ENCODE assay signal across 1 cellular context in genomic region chr16:2039286-2040030, GRCh38.
TF ChIP-seq lines count a peak whose summit lies in the region.

No MANE protein-coding gene starts in this region.

TF ChIP-seq in HepG2, 621 proteins besides CTCF, POLR2A, EP300 and RAD21 (continued from another document and continues in another):
- TF ChIP-seq NFKB2 (CRISPR knock-in tag; IDR thresholded peaks at IDR 0.05; ENCODE audit: borderline replicate concordance) (no peak; the same call in 1 of the 2 replicates), ZBTB2 (CRISPR knock-in tag; IDR thresholded peaks at IDR 0.05; ENCODE audit: low read depth) (no peak), GTF3A (CRISPR knock-in tag; conservative IDR thresholded peaks at IDR 0.05) (no peak), ZNF512B (CRISPR knock-in tag; IDR thresholded peaks at IDR 0.05; ENCODE audit: borderline replicate concordance) (0 out of 2 replicates have a peak, but pooled peaks have one; percentile 74), CREM (IDR thresholded peaks at IDR 0.05) (peak; percentile 67; the same call in 1 of the 2 replicates), CREM (CRISPR knock-in tag; IDR thresholded peaks at IDR 0.05) (no peak), GATAD1 (CRISPR knock-in tag; IDR thresholded peaks at IDR 0.05) (no peak), GPN1 (CRISPR knock-in tag; IDR thresholded peaks at IDR 0.05; ENCODE audit: borderline replicate concordance) (no peak), PHF5A (CRISPR knock-in tag; IDR thresholded peaks at IDR 0.05; ENCODE audit: low read depth, unreplicated experiment) (peak; percentile 87), ZNF660 (CRISPR knock-in tag; IDR thresholded peaks at IDR 0.05; ENCODE audit: borderline replicate concordance, low read depth) (no peak), ZNF446 (CRISPR knock-in tag; IDR thresholded peaks at IDR 0.05) (no peak), NFE2L2 (IDR thresholded peaks at IDR 0.05; ENCODE audit: low read length) (no peak), ZNF230 (CRISPR knock-in tag; IDR thresholded peaks at IDR 0.05) (peak; percentile 69; the same call in 1 of the 2 replicates), FOXK1 (CRISPR knock-in tag; IDR thresholded peaks at IDR 0.05; ENCODE audit: borderline replicate concordance, low read depth) (peak; percentile 56; the same call in 1 of the 2 replicates), DNMT1 (CRISPR knock-in tag; IDR thresholded peaks at IDR 0.05) (no peak), NR2F1 (CRISPR knock-in tag; IDR thresholded peaks at IDR 0.05) (peak; percentile 88 to 96), KLF12 (CRISPR knock-in tag; IDR thresholded peaks at IDR 0.05; ENCODE audit: borderline replicate concordance) (no peak), PCBP2 (optimal IDR thresholded peaks at IDR 0.05; ENCODE audit: low read depth, low read length, poor library complexity, severe bottlenecking) (no peak), SNAI1 (CRISPR knock-in tag; IDR thresholded peaks at IDR 0.05; ENCODE audit: borderline replicate concordance) (no peak), ZNF562 (CRISPR knock-in tag; IDR thresholded peaks at IDR 0.05; ENCODE audit: borderline replicate concordance) (no peak), PPARG (CRISPR knock-in tag; conservative IDR thresholded peaks at IDR 0.05) (peak; percentile 93), ZNF343 (CRISPR knock-in tag; IDR thresholded peaks at IDR 0.05) (peak; percentile 91), KLF13 (CRISPR knock-in tag; IDR thresholded peaks at IDR 0.05) (no peak), NBN (conservative IDR thresholded peaks at IDR 0.05) (no peak), ZNF12 (CRISPR knock-in tag; IDR thresholded peaks at IDR 0.05) (no peak), ZNF570 (CRISPR knock-in tag; IDR thresholded peaks at IDR 0.05; ENCODE audit: borderline replicate concordance) (no peak), ZBTB26 (CRISPR knock-in tag; IDR thresholded peaks at IDR 0.05; ENCODE audit: borderline replicate concordance) (no peak), ZNF674 (CRISPR knock-in tag; IDR thresholded peaks at IDR 0.05; ENCODE audit: low read depth) (no peak), GABPB1 (CRISPR knock-in tag; IDR thresholded peaks at IDR 0.05) (peak; percentile 55), ELF1 (CRISPR knock-in tag; IDR thresholded peaks at IDR 0.05) (no peak; the same call in 1 of the 2 replicates), ZNF670 (CRISPR knock-in tag; IDR thresholded peaks at IDR 0.05; ENCODE audit: borderline replicate concordance) (0 out of 2 replicates have a peak, but pooled peaks have one; percentile 85), ZFP36L2 (CRISPR knock-in tag; IDR thresholded peaks at IDR 0.05) (no peak), ZFAT (CRISPR knock-in tag; conservative IDR thresholded peaks at IDR 0.05) (no peak), ZKSCAN5 (CRISPR knock-in tag; IDR thresholded peaks at IDR 0.05) (no peak)
- TF ChIP-seq, protein P1, sequence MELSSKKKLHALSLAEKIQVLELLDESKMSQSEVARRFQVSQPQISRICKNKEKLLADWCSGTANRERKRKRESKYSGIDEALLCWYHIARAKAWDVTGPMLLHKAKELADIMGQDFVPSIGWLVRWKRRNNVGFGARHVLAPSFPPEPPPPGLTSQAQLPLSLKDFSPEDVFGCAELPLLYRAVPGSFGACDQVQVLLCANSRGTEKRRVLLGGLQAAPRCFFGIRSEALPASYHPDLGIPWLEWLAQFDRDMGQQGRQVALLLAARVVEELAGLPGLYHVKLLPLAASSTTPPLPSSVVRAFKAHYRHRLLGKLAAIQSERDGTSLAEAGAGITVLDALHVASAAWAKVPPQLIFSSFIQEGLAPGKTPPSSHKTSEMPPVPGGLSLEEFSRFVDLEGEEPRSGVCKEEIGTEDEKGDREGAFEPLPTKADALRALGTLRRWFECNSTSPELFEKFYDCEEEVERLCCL (CRISPR knock-in tag; IDR thresholded peaks at IDR 0.05; ENCODE audit: borderline replicate concordance), result peak; percentile 83; the same call in 1 of the 2 replicates
- TF ChIP-seq, protein P2, sequence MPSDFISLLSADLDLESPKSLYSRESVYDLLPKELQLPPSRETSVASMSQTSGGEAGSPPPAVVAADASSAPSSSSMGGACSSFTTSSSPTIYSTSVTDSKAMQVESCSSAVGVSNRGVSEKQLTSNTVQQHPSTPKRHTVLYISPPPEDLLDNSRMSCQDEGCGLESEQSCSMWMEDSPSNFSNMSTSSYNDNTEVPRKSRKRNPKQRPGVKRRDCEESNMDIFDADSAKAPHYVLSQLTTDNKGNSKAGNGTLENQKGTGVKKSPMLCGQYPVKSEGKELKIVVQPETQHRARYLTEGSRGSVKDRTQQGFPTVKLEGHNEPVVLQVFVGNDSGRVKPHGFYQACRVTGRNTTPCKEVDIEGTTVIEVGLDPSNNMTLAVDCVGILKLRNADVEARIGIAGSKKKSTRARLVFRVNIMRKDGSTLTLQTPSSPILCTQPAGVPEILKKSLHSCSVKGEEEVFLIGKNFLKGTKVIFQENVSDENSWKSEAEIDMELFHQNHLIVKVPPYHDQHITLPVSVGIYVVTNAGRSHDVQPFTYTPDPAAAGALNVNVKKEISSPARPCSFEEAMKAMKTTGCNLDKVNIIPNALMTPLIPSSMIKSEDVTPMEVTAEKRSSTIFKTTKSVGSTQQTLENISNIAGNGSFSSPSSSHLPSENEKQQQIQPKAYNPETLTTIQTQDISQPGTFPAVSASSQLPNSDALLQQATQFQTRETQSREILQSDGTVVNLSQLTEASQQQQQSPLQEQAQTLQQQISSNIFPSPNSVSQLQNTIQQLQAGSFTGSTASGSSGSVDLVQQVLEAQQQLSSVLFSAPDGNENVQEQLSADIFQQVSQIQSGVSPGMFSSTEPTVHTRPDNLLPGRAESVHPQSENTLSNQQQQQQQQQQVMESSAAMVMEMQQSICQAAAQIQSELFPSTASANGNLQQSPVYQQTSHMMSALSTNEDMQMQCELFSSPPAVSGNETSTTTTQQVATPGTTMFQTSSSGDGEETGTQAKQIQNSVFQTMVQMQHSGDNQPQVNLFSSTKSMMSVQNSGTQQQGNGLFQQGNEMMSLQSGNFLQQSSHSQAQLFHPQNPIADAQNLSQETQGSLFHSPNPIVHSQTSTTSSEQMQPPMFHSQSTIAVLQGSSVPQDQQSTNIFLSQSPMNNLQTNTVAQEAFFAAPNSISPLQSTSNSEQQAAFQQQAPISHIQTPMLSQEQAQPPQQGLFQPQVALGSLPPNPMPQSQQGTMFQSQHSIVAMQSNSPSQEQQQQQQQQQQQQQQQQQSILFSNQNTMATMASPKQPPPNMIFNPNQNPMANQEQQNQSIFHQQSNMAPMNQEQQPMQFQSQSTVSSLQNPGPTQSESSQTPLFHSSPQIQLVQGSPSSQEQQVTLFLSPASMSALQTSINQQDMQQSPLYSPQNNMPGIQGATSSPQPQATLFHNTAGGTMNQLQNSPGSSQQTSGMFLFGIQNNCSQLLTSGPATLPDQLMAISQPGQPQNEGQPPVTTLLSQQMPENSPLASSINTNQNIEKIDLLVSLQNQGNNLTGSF (CRISPR knock-in tag; IDR thresholded peaks at IDR 0.05), result peak; percentile 56; the same call in 1 of the 2 replicates
- TF ChIP-seq, protein P3, sequence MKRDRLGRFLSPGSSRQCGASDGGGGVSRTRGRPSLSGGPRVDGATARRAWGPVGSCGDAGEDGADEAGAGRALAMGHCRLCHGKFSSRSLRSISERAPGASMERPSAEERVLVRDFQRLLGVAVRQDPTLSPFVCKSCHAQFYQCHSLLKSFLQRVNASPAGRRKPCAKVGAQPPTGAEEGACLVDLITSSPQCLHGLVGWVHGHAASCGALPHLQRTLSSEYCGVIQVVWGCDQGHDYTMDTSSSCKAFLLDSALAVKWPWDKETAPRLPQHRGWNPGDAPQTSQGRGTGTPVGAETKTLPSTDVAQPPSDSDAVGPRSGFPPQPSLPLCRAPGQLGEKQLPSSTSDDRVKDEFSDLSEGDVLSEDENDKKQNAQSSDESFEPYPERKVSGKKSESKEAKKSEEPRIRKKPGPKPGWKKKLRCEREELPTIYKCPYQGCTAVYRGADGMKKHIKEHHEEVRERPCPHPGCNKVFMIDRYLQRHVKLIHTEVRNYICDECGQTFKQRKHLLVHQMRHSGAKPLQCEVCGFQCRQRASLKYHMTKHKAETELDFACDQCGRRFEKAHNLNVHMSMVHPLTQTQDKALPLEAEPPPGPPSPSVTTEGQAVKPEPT (CRISPR knock-in tag; IDR thresholded peaks at IDR 0.05; ENCODE audit: low read depth), result no peak
- TF ChIP-seq, protein P4, sequence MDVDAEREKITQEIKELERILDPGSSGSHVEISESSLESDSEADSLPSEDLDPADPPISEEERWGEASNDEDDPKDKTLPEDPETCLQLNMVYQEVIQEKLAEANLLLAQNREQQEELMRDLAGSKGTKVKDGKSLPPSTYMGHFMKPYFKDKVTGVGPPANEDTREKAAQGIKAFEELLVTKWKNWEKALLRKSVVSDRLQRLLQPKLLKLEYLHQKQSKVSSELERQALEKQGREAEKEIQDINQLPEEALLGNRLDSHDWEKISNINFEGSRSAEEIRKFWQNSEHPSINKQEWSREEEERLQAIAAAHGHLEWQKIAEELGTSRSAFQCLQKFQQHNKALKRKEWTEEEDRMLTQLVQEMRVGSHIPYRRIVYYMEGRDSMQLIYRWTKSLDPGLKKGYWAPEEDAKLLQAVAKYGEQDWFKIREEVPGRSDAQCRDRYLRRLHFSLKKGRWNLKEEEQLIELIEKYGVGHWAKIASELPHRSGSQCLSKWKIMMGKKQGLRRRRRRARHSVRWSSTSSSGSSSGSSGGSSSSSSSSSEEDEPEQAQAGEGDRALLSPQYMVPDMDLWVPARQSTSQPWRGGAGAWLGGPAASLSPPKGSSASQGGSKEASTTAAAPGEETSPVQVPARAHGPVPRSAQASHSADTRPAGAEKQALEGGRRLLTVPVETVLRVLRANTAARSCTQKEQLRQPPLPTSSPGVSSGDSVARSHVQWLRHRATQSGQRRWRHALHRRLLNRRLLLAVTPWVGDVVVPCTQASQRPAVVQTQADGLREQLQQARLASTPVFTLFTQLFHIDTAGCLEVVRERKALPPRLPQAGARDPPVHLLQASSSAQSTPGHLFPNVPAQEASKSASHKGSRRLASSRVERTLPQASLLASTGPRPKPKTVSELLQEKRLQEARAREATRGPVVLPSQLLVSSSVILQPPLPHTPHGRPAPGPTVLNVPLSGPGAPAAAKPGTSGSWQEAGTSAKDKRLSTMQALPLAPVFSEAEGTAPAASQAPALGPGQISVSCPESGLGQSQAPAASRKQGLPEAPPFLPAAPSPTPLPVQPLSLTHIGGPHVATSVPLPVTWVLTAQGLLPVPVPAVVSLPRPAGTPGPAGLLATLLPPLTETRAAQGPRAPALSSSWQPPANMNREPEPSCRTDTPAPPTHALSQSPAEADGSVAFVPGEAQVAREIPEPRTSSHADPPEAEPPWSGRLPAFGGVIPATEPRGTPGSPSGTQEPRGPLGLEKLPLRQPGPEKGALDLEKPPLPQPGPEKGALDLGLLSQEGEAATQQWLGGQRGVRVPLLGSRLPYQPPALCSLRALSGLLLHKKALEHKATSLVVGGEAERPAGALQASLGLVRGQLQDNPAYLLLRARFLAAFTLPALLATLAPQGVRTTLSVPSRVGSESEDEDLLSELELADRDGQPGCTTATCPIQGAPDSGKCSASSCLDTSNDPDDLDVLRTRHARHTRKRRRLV (CRISPR knock-in tag; IDR thresholded peaks at IDR 0.05), result no peak
- TF ChIP-seq, protein P5, sequence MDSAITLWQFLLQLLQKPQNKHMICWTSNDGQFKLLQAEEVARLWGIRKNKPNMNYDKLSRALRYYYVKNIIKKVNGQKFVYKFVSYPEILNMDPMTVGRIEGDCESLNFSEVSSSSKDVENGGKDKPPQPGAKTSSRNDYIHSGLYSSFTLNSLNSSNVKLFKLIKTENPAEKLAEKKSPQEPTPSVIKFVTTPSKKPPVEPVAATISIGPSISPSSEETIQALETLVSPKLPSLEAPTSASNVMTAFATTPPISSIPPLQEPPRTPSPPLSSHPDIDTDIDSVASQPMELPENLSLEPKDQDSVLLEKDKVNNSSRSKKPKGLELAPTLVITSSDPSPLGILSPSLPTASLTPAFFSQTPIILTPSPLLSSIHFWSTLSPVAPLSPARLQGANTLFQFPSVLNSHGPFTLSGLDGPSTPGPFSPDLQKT (CRISPR knock-in tag; IDR thresholded peaks at IDR 0.05; ENCODE audit: borderline replicate concordance), result no peak
